23 cellular contexts compared by ENCODE assay signal in the genomic region with DNA sequence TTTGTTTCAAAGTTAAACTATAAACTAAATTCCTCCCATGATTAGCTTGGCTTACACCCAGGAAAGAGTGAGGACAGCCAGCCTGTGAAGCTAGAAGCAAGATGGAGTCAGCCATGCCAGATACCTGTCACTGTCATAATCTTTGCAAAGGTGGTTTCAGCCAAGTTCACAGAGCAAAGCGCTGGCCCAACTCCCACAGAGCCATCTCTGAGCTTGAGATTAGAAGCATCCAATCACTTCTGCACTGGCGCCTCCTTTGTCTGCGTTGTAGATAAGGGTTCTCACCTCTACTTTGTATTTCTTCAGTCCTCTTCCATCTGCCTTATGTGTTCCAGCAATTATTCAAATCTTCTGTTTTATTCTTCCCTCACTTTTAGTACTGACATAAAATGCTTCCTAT.
"Had no signal": no experiment of that assay in that cellular context is flagged by ENCODE, and none has a peak within 500 bp of the region (broad histone marks: within the 10 kb centered on the region; RNA-seq: fewer than 3 reads in every experiment).

No MANE protein-coding gene starts in this region.

- H3K4me1 ChIP-seq: gastrocnemius medialis, left lung, pancreas, stomach, thyroid gland, vagina had no signal

- H3K36me3 ChIP-seq: gastrocnemius medialis, left lung, neutrophil, pancreas, stomach, thyroid gland, vagina had no signal

- H3K27me3 ChIP-seq: gastrocnemius medialis, left lung, neutrophil, pancreas, stomach, thyroid gland, vagina had no signal

- H3K36me3 Mint-ChIP-seq: naive thymus-derived CD4-positive, alpha-beta T cell had no signal

- H3K27ac Mint-ChIP-seq: effector memory CD8-positive, alpha-beta T cell; naive thymus-derived CD4-positive, alpha-beta T cell had no signal

- H3K4me3 ChIP-seq: gastrocnemius medialis, left lung, pancreas, smooth muscle cell, stomach, thyroid gland, vagina had no signal

- H3K4me3 Mint-ChIP-seq: effector memory CD8-positive, alpha-beta T cell; naive thymus-derived CD4-positive, alpha-beta T cell; nephron progenitor cell had no signal

- H3K27ac ChIP-seq: gastrocnemius medialis, left lung, neutrophil, pancreas, stomach, thyroid gland, vagina had no signal

- ATAC-seq: effector memory CD8-positive, alpha-beta T cell; gastrocnemius medialis; naive thymus-derived CD4-positive, alpha-beta T cell; pancreas; sciatic nerve had no signal

- H3K9me3 ChIP-seq: gastrocnemius medialis, left lung, neutrophil, pancreas, thyroid gland, vagina had no signal

- H3K9me3 Mint-ChIP-seq: nephron progenitor cell had no signal

- H3K4me2 ChIP-seq: smooth muscle cell had no signal

- DNase-seq: cortex of kidney; effector memory CD8-positive, alpha-beta T cell; foreskin fibroblast; gastrocnemius medialis; kidney; left cardiac atrium; left lung; mesenchymal stem cell; midbrain; naive thymus-derived CD4-positive, alpha-beta T cell; nephron progenitor cell; pancreas; stimulated activated CD4-positive, alpha-beta T cell treated with anti-CD3 and anti-CD28 coated beads, Interleukin-12 subunit alpha, Interleukin-12 subunit beta, amount 100 ng/mL, for 4 hours; stimulated activated CD4-positive, alpha-beta T cell treated with anti-CD3 and anti-CD28 coated beads, Interleukin-1b, Interleukin-23, amount 100 ng/mL, for 48 hours; stimulated activated CD4-positive, alpha-beta T cell treated with anti-CD3 and anti-CD28 coated beads, Interleukin-4, amount 100 ng/mL, for 1 hour; stimulated activated CD8-positive, alpha-beta memory T cell treated with anti-CD3 and anti-CD28 coated beads, Interleukin-4, amount 100 ng/mL, for 48 hours; stimulated activated naive CD4-positive, alpha-beta T cell treated with Interleukin-2 at 50 U/mL for 16 hours; stomach; thyroid gland had no signal
